8 cellular contexts compared by ENCODE assay signal in genomic region chrX:40106677-40107290, GRCh38. TPM values are rescaled to one million over a fixed set of nuclear protein-coding genes. Genes with fewer than 3 reads are reported as not detected.
DNase-seq lines count a peak whose midpoint lies in the region; ATAC-seq and TF ChIP-seq lines count a peak whose summit lies in the region.

No MANE protein-coding gene starts in this region.

- peaks cover 5% of the 10 kb centered on the region for H3K27me3 ChIP-seq in CD4-positive, alpha-beta T cell (ENCODE audit: control insufficient read depth, insufficient read depth, low read length)
- peaks cover 64% of the 10 kb centered on the region for H3K27me3 ChIP-seq in neural progenitor cell

- POLR2A ChIA-PET in CD4-positive, alpha-beta T cell (lab: Charles Lee) = interaction anchor here (1.0 to 4.9 kb wide), 3 partner anchors 9 to 70 kb away, joined by 3 to 63 read pairs (median 8); partner anchors contain the start of gene BCOR

- CTCF ChIA-PET in CD4-positive, alpha-beta T cell (lab: Charles Lee) = no interaction called here

- H3F3A ChIP-seq in neural progenitor cell (ENCODE audit: low read depth) = peaks cover 53% of the 10 kb centered on the region

- H3K27me3 Mint-ChIP-seq in CD4-positive, alpha-beta T cell = no peaks in the 10 kb centered on the region
- peaks cover 13% of the 10 kb centered on the region for H3K27me3 Mint-ChIP-seq in neural progenitor cell (ENCODE audit: insufficient read depth, low read depth)

- H3K36me3 ChIP-seq in KOPT-K1 (ENCODE audit: insufficient read depth, low read length) (no peaks in the 10 kb centered on the region; the same call in 1 of the 2 replicates), neural progenitor cell (no peaks in the 10 kb centered on the region)

- H3K4me3 ChIP-seq in coronary artery (peak overlapping the region; percentile 77), neural progenitor cell (peak overlapping the region; percentile 73)

- H3K9me3 ChIP-seq in CD4-positive, alpha-beta T cell (ENCODE audit: control insufficient read depth, low read length) = no peaks in the 10 kb centered on the region
- H3K9me3 ChIP-seq in KOPT-K1 (ENCODE audit: insufficient read depth, low read length, poor library complexity, severe bottlenecking) (no peaks in the 10 kb centered on the region), neural progenitor cell (ENCODE audit: low read depth) (no peaks in the 10 kb centered on the region)

- H3K9ac ChIP-seq in neural progenitor cell = no peak overlapping the region

- peak overlapping the region; percentile 71 for H3K27ac Mint-ChIP-seq in CD4-positive, alpha-beta T cell
- H3K27ac Mint-ChIP-seq in neural progenitor cell = peak overlapping the region; percentile 79

- peak overlapping the region; percentile 95 for H3K4me3 Mint-ChIP-seq in CD4-positive, alpha-beta T cell
- peak overlapping the region; percentile 84 for H3K4me3 Mint-ChIP-seq in neural progenitor cell

- DNase-seq in CD4-positive, alpha-beta T cell = no peak
- DNase-seq in coronary artery (ENCODE audit: low spot score) (no peak), neural progenitor cell (ENCODE audit: low spot score) (no peak), kidney glomerular epithelial cell (lab: John Stamatoyannopoulos, UW) (no peak)

- peaks cover 4% of the 10 kb centered on the region for H3K4me1 Mint-ChIP-seq in CD4-positive, alpha-beta T cell (ENCODE audit: low read depth)
- peaks cover 25% of the 10 kb centered on the region for H3K4me1 Mint-ChIP-seq in neural progenitor cell

- no peaks in the 10 kb centered on the region for H3K36me3 Mint-ChIP-seq in CD4-positive, alpha-beta T cell (ENCODE audit: low read depth)
- no peaks in the 10 kb centered on the region for H3K36me3 Mint-ChIP-seq in neural progenitor cell

- peaks cover 17% of the 10 kb centered on the region for H4K20me1 ChIP-seq in neural progenitor cell (ENCODE audit: low read depth)

- no peak overlapping the region for H2AFZ ChIP-seq in neural progenitor cell (replicated peaks)

- H3K79me2 ChIP-seq in neural progenitor cell (ENCODE audit: low read depth) = peaks cover 30% of the 10 kb centered on the region

- intact Hi-C loops in CD4-positive, alpha-beta T cell (cut with DNase I, micrococcal nuclease) = no loop called here

- no peak for ATAC-seq in CD4-positive, alpha-beta T cell (ENCODE audit: poor library complexity)
- no peak for ATAC-seq in GM18867 (IDR thresholded peaks at IDR 0.05; ENCODE audit: unreplicated experiment)
- ATAC-seq in HG02938 (IDR thresholded peaks at IDR 0.05; ENCODE audit: unreplicated experiment) = no peak
- no peak for ATAC-seq in HG02623 (IDR thresholded peaks at IDR 0.05; ENCODE audit: unreplicated experiment)

- H3K9me3 Mint-ChIP-seq in CD4-positive, alpha-beta T cell = no peaks in the 10 kb centered on the region
- peaks cover 12% of the 10 kb centered on the region for H3K9me3 Mint-ChIP-seq in neural progenitor cell

- H3K27ac ChIP-seq in CD4-positive, alpha-beta T cell (ENCODE audit: low read depth, low read length) = no peak overlapping the region
- H3K27ac ChIP-seq in KOPT-K1 (ENCODE audit: low read depth, low read length, poor library complexity, severe bottlenecking) (peak overlapping the region; percentile 89), coronary artery (peak overlapping the region; percentile 96), neural progenitor cell (no peak overlapping the region)

- peaks cover 37% of the 10 kb centered on the region for H3K4me1 ChIP-seq in neural progenitor cell

- H3K4me2 ChIP-seq in neural progenitor cell = peak overlapping the region; percentile 92

- no peak for TF ChIP-seq CTCF in CD4-positive, alpha-beta T cell (IDR thresholded peaks at IDR 0.05)
- TF ChIP-seq CTCF in coronary artery (IDR thresholded peaks at IDR 0.05) (no peak), neural progenitor cell (IDR thresholded peaks at IDR 0.05) (no peak)

RNA-seq across cellular contexts. Expression of gene BCOR, which starts 9.0 kb away (rescaled TPM):
- 10 to 100 TPM; 26.1 to 26.3 TPM for total RNA-seq in CD4-positive, alpha-beta T cell
- 29.5 and 32.4 TPM in 2 replicates for total RNA-seq in neural progenitor cell (ENCODE audit: low replicate concordance)

Comparison
In these comparisons a context has a peak if more than half of its experiments do, and no peak if none do; other contexts are left out.
1. H3K27ac ChIP-seq: peak in KOPT-K1 (single experiment) and coronary artery (2 of 2); none in CD4-positive, alpha-beta T cell (single experiment) and neural progenitor cell (single experiment).